ENCODE assay signal across 15 cellular contexts in genomic region chr22:42324991-42325710, GRCh38. TPM values are rescaled to one million over a fixed set of nuclear protein-coding genes. Genes with fewer than 3 reads are reported as not detected.
A peak's percentile ranks its signal among the peaks of the same experiment; 100 is the strongest.
DNase-seq lines count a peak whose midpoint lies in the region; ATAC-seq and TF ChIP-seq lines count a peak whose summit lies in the region.
"Had no signal": no experiment of that assay in that cellular context is flagged by ENCODE, and none has a peak within 500 bp of the region (broad histone marks: within the 10 kb centered on the region; RNA-seq: fewer than 3 reads in every experiment).

No MANE protein-coding gene starts in this region.

- no peaks in the 10 kb centered on the region for H3K9me3 Mint-ChIP-seq in activated T-cell treated with anti-CD3 and anti-CD28 coated beads, Interleukin-2, amount 50 U/mL, for 24 hours
- no peaks in the 10 kb centered on the region for H3K9me3 Mint-ChIP-seq in T-cell
- H3K9me3 Mint-ChIP-seq: nephron had no signal

- H2AK9ac ChIP-seq in IMR-90 (replicated peaks; ENCODE audit: low read depth, low read length, poor library complexity), result peak overlapping the region; percentile 50

- in situ Hi-C loops in IMR-90 (cut with MboI; ENCODE audit: low sequenced_read_pairs), result no loop called here

- H3K9ac ChIP-seq in IMR-90 (ENCODE audit: low read depth, low read length) (no peak overlapping the region), neuronal stem cell (ENCODE audit: low read depth, low read length, poor library complexity) (peak overlapping the region; percentile 34)

- H3K18ac ChIP-seq in IMR-90 (ENCODE audit: low read depth, low read length) (no peak overlapping the region), neuronal stem cell (ENCODE audit: low read length) (peak overlapping the region; percentile 19)

- TF ChIP-seq CTCF in IMR-90 (conservative IDR thresholded peaks at IDR 0.05; ENCODE audit: low read depth, low read length) (no peak), foreskin fibroblast (IDR thresholded peaks at IDR 0.05; ENCODE audit: low read depth, low read length) (no peak)

- dilution Hi-C loops in IMR-90 (cut with HindIII; ENCODE audit: low sequenced_read_pairs, unreplicated experiment), result no loop called here

- H3K14ac ChIP-seq in IMR-90 (replicated peaks; ENCODE audit: low read depth, low read length) (no peak overlapping the region), neuronal stem cell (ENCODE audit: low read length) (peak overlapping the region; percentile 90)

- DNase-seq in activated T-cell treated with anti-CD3 and anti-CD28 coated beads, Interleukin-2, amount 50 U/mL, for 24 hours, result peak; percentile 53
- no peak for DNase-seq in activated T-cell treated with anti-CD3 and anti-CD28 coated beads, Interleukin-2, amount 50 U/mL, for 1 hour
- DNase-seq in IMR-90 (no peak), T-cell (peak in 3 of 34 experiments; percentile 15 to 28 (median 17)), neuronal stem cell (ENCODE audit: low spot score) (no peak), foreskin fibroblast (no peak), cerebellum (ENCODE audit: low spot score) (no peak), NCI-H2107 (lab: John Stamatoyannopoulos, UW) (no peak)
- DNase-seq: activated CD4-positive, CD25-positive, alpha-beta regulatory T cell; activated effector memory CD4-positive, alpha-beta T cell treated with Interleukin-2 at 50 U/mL for 16 hours; BE2C; kidney; SHP77 treated with DMSO at 0.1 percent for 48 hours; uterus had no signal

- POLR2A ChIA-PET in IMR-90 (lab: Charles Lee; ENCODE audit: unreplicated experiment) (no interaction called here), T-cell (lab: Charles Lee) (interaction anchor here in 1 of 2 donors (0.6 kb wide), 1 partner anchor 256 kb away, joined by 3 read pairs; no protein-coding TSS in a partner anchor)

- H3K36me3 ChIP-seq in IMR-90 (ENCODE audit: control insufficient read depth, insufficient read depth, low read length) (no peaks in the 10 kb centered on the region), neuronal stem cell (replicated peaks in 1 of 2; ENCODE audit: control insufficient read depth in 2 of 2, insufficient read depth in 2 of 2, low read length in 2 of 2) (no peaks in the 10 kb centered on the region)
- H3K36me3 ChIP-seq: BE2C, uterus had no signal

- no peak overlapping the region for H4K5ac ChIP-seq in IMR-90 (ENCODE audit: low read depth, low read length)

- no peaks in the 10 kb centered on the region for H3K36me3 Mint-ChIP-seq in activated T-cell treated with anti-CD3 and anti-CD28 coated beads, Interleukin-2, amount 50 U/mL, for 24 hours (ENCODE audit: low read depth)
- H3K36me3 Mint-ChIP-seq in T-cell, result peaks cover 5% of the 10 kb centered on the region

- H3K27me3 ChIP-seq in IMR-90 (ENCODE audit: control insufficient read depth, insufficient read depth, low read length), result peaks cover 7% of the 10 kb centered on the region; the same call in 1 of the 2 replicates
- no peaks in the 10 kb centered on the region for H3K27me3 ChIP-seq in neuronal stem cell (ENCODE audit: control insufficient read depth in 3 of 3, insufficient read depth in 3 of 3, low read depth in 1 of 3, low read length in 3 of 3)
- H3K27me3 ChIP-seq: BE2C, uterus had no signal

- H4K8ac ChIP-seq in IMR-90 (ENCODE audit: low read depth in 2 of 2, low read length in 2 of 2) (no peak overlapping the region), neuronal stem cell (ENCODE audit: low read depth, low read length) (no peak overlapping the region)

- H3K27ac ChIP-seq in IMR-90 (ENCODE audit: insufficient read depth, low read length) (no peak overlapping the region), neuronal stem cell (replicated peaks; ENCODE audit: low read length) (no peak overlapping the region)
- H3K27ac ChIP-seq: uterus had no signal

- ATAC-seq in IMR-90 (ENCODE audit: low read depth), result no peak
- ATAC-seq in T-cell (replicated peaks in 1 of 4), result peak; percentile 58 to 74 (median 70)

- H3K4me2 ChIP-seq in IMR-90 (ENCODE audit: low read depth, low read length), result no peak overlapping the region
- no peak overlapping the region for H3K4me2 ChIP-seq in neuronal stem cell (ENCODE audit: insufficient read depth, low read length, poor library complexity, severe bottlenecking)

- no peak overlapping the region for H2AK5ac ChIP-seq in IMR-90 (ENCODE audit: low read depth, low read length)
- H2AK5ac ChIP-seq in neuronal stem cell (ENCODE audit: low read depth, low read length), result peak overlapping the region; percentile 78

- no peak overlapping the region for H2BK120ac ChIP-seq in IMR-90 (ENCODE audit: low read depth, low read length)
- H2BK120ac ChIP-seq in neuronal stem cell (ENCODE audit: low read depth, low read length), result no peak overlapping the region

- H3K4me3 Mint-ChIP-seq in activated T-cell treated with anti-CD3 and anti-CD28 coated beads, Interleukin-2, amount 50 U/mL, for 24 hours, result no peak overlapping the region
- peak overlapping the region in 2 of 3 donors; percentile 25 to 70 for H3K4me3 Mint-ChIP-seq in T-cell
- H3K4me3 Mint-ChIP-seq: nephron had no signal

- 45% methylated on average over 10 of the region's 17 CpGs; no CpG with 5 or more reads in 1 of the 2 experiments for WGBS in IMR-90 (ENCODE audit: extremely low coverage in 2 of 2, insufficient read length in 1 of 2), 2 experiments
- no CpG with 5 or more reads among the region's 17 CpGs for WGBS in neuronal stem cell (ENCODE audit: extremely low coverage in 2 of 2, insufficient read length in 2 of 2, insufficient replicate concordance in 1 of 2), 2 donors

- no peaks in the 10 kb centered on the region for H3K9me1 ChIP-seq in IMR-90 (ENCODE audit: insufficient read depth, low read length)

- H3K9me3 ChIP-seq in IMR-90 (ENCODE audit: control insufficient read depth, insufficient read depth, low read length) (no peaks in the 10 kb centered on the region), neuronal stem cell (replicated peaks in 1 of 2; ENCODE audit: control insufficient read depth in 2 of 2, insufficient read depth in 1 of 2, low read depth in 1 of 2, low read length in 2 of 2) (no peaks in the 10 kb centered on the region)
- H3K9me3 ChIP-seq: BE2C, uterus had no signal

- H4K20me1 ChIP-seq in IMR-90 (ENCODE audit: insufficient read depth, low read length), result no peaks in the 10 kb centered on the region; the same call in 1 of the 2 replicates

- intact Hi-C loops in IMR-90 (cut with micrococcal nuclease), result no loop called here

- H3K4me1 ChIP-seq in IMR-90 (ENCODE audit: control insufficient read depth, insufficient read depth, low read length) (no peaks in the 10 kb centered on the region), neuronal stem cell (ENCODE audit: control insufficient read depth in 2 of 2, insufficient read depth in 1 of 2, low read depth in 1 of 2, low read length in 2 of 2) (peaks cover 7 to 25% of the 10 kb centered on the region in 2 donors)
- H3K4me1 ChIP-seq: uterus had no signal

- H3K4me3 ChIP-seq in IMR-90 (ENCODE audit: insufficient read depth, low read depth, low read length) (no peak overlapping the region), neuronal stem cell (ENCODE audit: low read length in 2 of 2) (peak overlapping the region in 1 of 2 donors; percentile 32), foreskin fibroblast (ENCODE audit: low read depth in 1 of 2, low read length in 2 of 2) (no peak overlapping the region)
- H3K4me3 ChIP-seq: uterus had no signal

- H3K4ac ChIP-seq in IMR-90 (ENCODE audit: low read depth, low read length) (no peak overlapping the region), neuronal stem cell (ENCODE audit: low read length) (no peak overlapping the region)

- no peak for TF ChIP-seq RAD21 in IMR-90 (IDR thresholded peaks at IDR 0.05; ENCODE audit: low read length)

- H2BK5ac ChIP-seq in IMR-90 (ENCODE audit: low read depth, low read length, poor library complexity, severe bottlenecking), result no peak overlapping the region
- no peak overlapping the region for H2BK5ac ChIP-seq in neuronal stem cell (ENCODE audit: low read length)

- H2BK12ac ChIP-seq in neuronal stem cell (ENCODE audit: low read length), result no peak overlapping the region

- CTCF ChIA-PET in IMR-90 (lab: Yijun Ruan, JAX) (no interaction called here), T-cell (lab: Charles Lee) (no interaction called here)

- no peak overlapping the region for H2BK20ac ChIP-seq in IMR-90 (ENCODE audit: low read depth, low read length)

- no peak overlapping the region for H4K91ac ChIP-seq in IMR-90 (ENCODE audit: insufficient read depth, low read depth, low read length)
- H4K91ac ChIP-seq in neuronal stem cell (ENCODE audit: low read depth, low read length, poor library complexity), result no peak overlapping the region

- H2BK15ac ChIP-seq in IMR-90 (ENCODE audit: low read depth, low read length) (no peak overlapping the region), neuronal stem cell (ENCODE audit: low read length) (no peak overlapping the region)

- H3K27me3 Mint-ChIP-seq in activated T-cell treated with anti-CD3 and anti-CD28 coated beads, Interleukin-2, amount 50 U/mL, for 24 hours, result no peaks in the 10 kb centered on the region
- H3K27me3 Mint-ChIP-seq in T-cell, result no peaks in the 10 kb centered on the region

- peak overlapping the region; percentile 83 for H3K27ac Mint-ChIP-seq in activated T-cell treated with anti-CD3 and anti-CD28 coated beads, Interleukin-2, amount 50 U/mL, for 24 hours
- H3K27ac Mint-ChIP-seq in T-cell, result peak overlapping the region; percentile 88 to 90
- H3K27ac Mint-ChIP-seq: nephron had no signal

- no peak overlapping the region for H3K56ac ChIP-seq in IMR-90 (ENCODE audit: extremely low read depth, insufficient read depth, low read length)

- H3K23ac ChIP-seq in IMR-90 (ENCODE audit: low read depth, low read length) (no peak overlapping the region), neuronal stem cell (ENCODE audit: low read depth, low read length, poor library complexity) (peak overlapping the region; percentile 57)

- TF ChIP-seq POLR2A in IMR-90 (IDR thresholded peaks at IDR 0.05; ENCODE audit: low read depth, low read length), result no peak

- no TSS peak for BruUV-seq in IMR-90 (replicated peaks; lab: Mats Ljungman, UMichigan)

- H2AFZ ChIP-seq in IMR-90 (replicated peaks; ENCODE audit: low read length, poor library complexity), result peak overlapping the region; percentile 11
- no peak overlapping the region for H2AFZ ChIP-seq in neuronal stem cell (ENCODE audit: low read length)

- H3K79me1 ChIP-seq in IMR-90 (ENCODE audit: low read depth in 1 of 2, low read length in 2 of 2) (no peaks in the 10 kb centered on the region), neuronal stem cell (ENCODE audit: low read depth, low read length) (peaks cover 2% of the 10 kb centered on the region)

- peaks cover 50% of the 10 kb centered on the region for H3K4me1 Mint-ChIP-seq in activated T-cell treated with anti-CD3 and anti-CD28 coated beads, Interleukin-2, amount 50 U/mL, for 24 hours (ENCODE audit: low read depth)
- H3K4me1 Mint-ChIP-seq in T-cell, result peaks cover 49 to 57% (median 55%) of the 10 kb centered on the region in 3 donors

TF ChIP-seq in IMR-90, 13 proteins besides CTCF, POLR2A, EP300 and RAD21 (continues in another document):
- TF ChIP-seq RCOR1 (IDR thresholded peaks at IDR 0.05; ENCODE audit: insufficient replicate concordance, low read length), result no peak

RNA-seq across cellular contexts. Expression of gene TCF20, which starts 54.7 kb away (rescaled TPM):
- 20.0 and 23.7 TPM in 2 replicates for total RNA-seq in IMR-90 (2012; rRNA removed)
- 8.9 and 9.5 TPM in 2 replicates for polyA plus RNA-seq in IMR-90 (2012; rRNA removed)
- 5.9 and 6.1 TPM in 2 replicates for polyA plus RNA-seq in IMR-90 (2012; cell fraction: cytosol; rRNA removed)
- polyA plus RNA-seq in IMR-90 (2012; cell fraction: nucleus; rRNA removed; ENCODE audit: low replicate concordance), result 5.2 and 7.9 TPM in 2 replicates
- 10 to 100 TPM; 84.2 to 98.8 (median 88.5) TPM for total RNA-seq in T-cell
- 18.5 TPM for polyA plus RNA-seq in neuronal stem cell (2013, experiment 1 of 2)
- 19.2 TPM for polyA plus RNA-seq in neuronal stem cell (2013, experiment 2 of 2)
- 33.2 TPM for total RNA-seq in cerebellum
